ENCODE assay signal across 7 cellular contexts in genomic region chr3:148477375-148477774, GRCh38.
"Had no signal": no experiment of that assay in that cellular context is flagged by ENCODE, and none has a peak within 500 bp of the region (broad histone marks: within the 10 kb centered on the region; RNA-seq: fewer than 3 reads in every experiment).

No MANE protein-coding gene starts in this region.

- ATAC-seq: GM12878 had no signal

- H3K4me3 ChIP-seq: GM12878 had no signal

- DNase-seq: GDM1, GF-D8 had no signal

- FAIRE-seq: GM12878, GM12891, GM12892, GM18507, GM19239 had no signal
